In genomic region chr11:68854273-68854958, GRCh38 we compare ENCODE assay signal across 11 cellular contexts. TPM values are rescaled to one million over a fixed set of nuclear protein-coding genes. Genes with fewer than 3 reads are reported as not detected.
DNase-seq lines count a peak whose midpoint lies in the region; ATAC-seq and TF ChIP-seq lines count a peak whose summit lies in the region.
"Had no signal": no experiment of that assay in that cellular context is flagged by ENCODE, and none has a peak within 500 bp of the region (broad histone marks: within the 10 kb centered on the region; RNA-seq: fewer than 3 reads in every experiment).

No MANE protein-coding gene starts in this region.

- TF ChIP-seq EP300 in ovary (IDR thresholded peaks at IDR 0.05), result no peak

- no peak for TF ChIP-seq POLR2A in ovary (IDR thresholded peaks at IDR 0.05)

- in situ Hi-C loops in Panc1 (cut with HindIII; ENCODE audit: low pct_unique_long_range_greater_than_20kb, low sequenced_read_pairs), result no loop called here

- DNase-seq in BJ (ENCODE audit: low read depth) (no peak), Panc1 (ENCODE audit: low read depth, low spot score) (no peak), right cardiac atrium (no peak), ovary (no peak), substantia nigra (lab: John Stamatoyannopoulos, UW) (no peak), SW480 (ENCODE audit: low spot score) (no peak)
- DNase-seq: islet precursor cell, NCI-H82, T1000 had no signal

- H3K4me3 ChIP-seq in BJ (ENCODE audit: low read depth, low read length), result peak overlapping the region; percentile 19
- H3K4me3 ChIP-seq in Panc1 (ENCODE audit: low read depth in 2 of 2, low read length in 2 of 2), result peak overlapping the region; percentile 56 to 72
- peak overlapping the region; percentile 27 for H3K4me3 ChIP-seq in right cardiac atrium (ENCODE audit: low read length)
- peak overlapping the region; percentile 44 for H3K4me3 ChIP-seq in ovary

- H3K4me1 ChIP-seq in Panc1 (ENCODE audit: control insufficient read depth, insufficient read depth, low read length) (peaks cover 9% of the 10 kb centered on the region; the same call in 1 of the 2 replicates), right cardiac atrium (ENCODE audit: control insufficient read depth, insufficient read depth, low read length) (peaks cover 2% of the 10 kb centered on the region), ovary (ENCODE audit: insufficient read depth) (peaks cover 2% of the 10 kb centered on the region)

- 20% methylated on average over 42 of the region's 42 CpGs for WGBS in right cardiac atrium
- 7 to 11% (median 7%) methylated on average over 39 to 42 of the region's 42 CpGs for WGBS in ovary, 3 donors

- H3K9me3 ChIP-seq in Panc1 (ENCODE audit: control insufficient read depth, insufficient read depth, low read depth, low read length), result no peaks in the 10 kb centered on the region
- H3K9me3 ChIP-seq in right cardiac atrium (ENCODE audit: control insufficient read depth, low read length), result no peaks in the 10 kb centered on the region
- no peaks in the 10 kb centered on the region for H3K9me3 ChIP-seq in ovary

- H3K27me3 ChIP-seq in BJ (ENCODE audit: control insufficient read depth, insufficient read depth, low read length) (peaks cover 9% of the 10 kb centered on the region), Panc1 (ENCODE audit: control insufficient read depth, insufficient read depth, low read length) (no peaks in the 10 kb centered on the region), right cardiac atrium (ENCODE audit: control insufficient read depth, insufficient read depth) (no peaks in the 10 kb centered on the region), ovary (no peaks in the 10 kb centered on the region)

- POLR2A ChIA-PET in BJ (lab: Charles Lee) (no interaction called here), Panc1 (lab: Charles Lee) (interaction anchor here (0.7 kb wide), 1 partner anchor 35 kb away, joined by 13 read pairs; no protein-coding TSS in a partner anchor)

- BruUV-seq in Panc1 (replicated peaks; lab: Mats Ljungman, UMichigan), result no TSS peak

- ATAC-seq in Panc1 (no peak), right cardiac atrium (peak; percentile 10 to 25), HG02870 (IDR thresholded peaks at IDR 0.05; ENCODE audit: unreplicated experiment) (no peak), GM18870 (IDR thresholded peaks at IDR 0.05; ENCODE audit: unreplicated experiment) (no peak)

- intact Hi-C loops in Panc1 (cut with micrococcal nuclease; ENCODE audit: unreplicated experiment), result no loop called here
- intact Hi-C loops in right cardiac atrium (cut with DNase I), result no loop called here
- intact Hi-C loops in ovary (cut with DNase I), result loop anchor here in 1 of 4 donors (10.0 kb wide), 1 partner anchor 400 kb away; no protein-coding TSS in a partner anchor

- TF ChIP-seq CTCF in BJ (IDR thresholded peaks at IDR 0.05; ENCODE audit: insufficient read depth, low read depth, low read length) (no peak), Panc1 (IDR thresholded peaks at IDR 0.05) (no peak), ovary (IDR thresholded peaks at IDR 0.05) (no peak)

- H3K27ac ChIP-seq in Panc1 (ENCODE audit: low read length) (no peak overlapping the region), right cardiac atrium (ENCODE audit: low read length) (no peak overlapping the region), ovary (no peak overlapping the region), substantia nigra (ENCODE audit: low read depth, low read length, poor library complexity, severe bottlenecking) (no peak overlapping the region)

- CTCF ChIA-PET in BJ (lab: Yijun Ruan, JAX) (interaction anchor here (0.7 to 2.2 kb wide), 3 partner anchors 10 to 221 kb away, joined by 3 to 6 read pairs (median 3); no protein-coding TSS in a partner anchor), Panc1 (lab: Charles Lee) (no interaction called here)

- H3K36me3 ChIP-seq in BJ (ENCODE audit: control insufficient read depth, insufficient read depth, low read length), result no peaks in the 10 kb centered on the region
- no peaks in the 10 kb centered on the region for H3K36me3 ChIP-seq in Panc1 (ENCODE audit: control insufficient read depth, insufficient read depth, low read length)
- no peaks in the 10 kb centered on the region for H3K36me3 ChIP-seq in ovary

RNA-seq across cellular contexts. Expression of gene CPT1A, which starts 12.7 kb away (rescaled TPM):
- 24.2 and 29.8 TPM in 2 replicates for polyA plus RNA-seq in BJ (2011; rRNA removed)
- polyA minus RNA-seq in BJ (2011; rRNA and poly(A)+ RNA removed), result 47.3 and 56.5 TPM in 2 replicates
- 153 TPM for total RNA-seq in Panc1 (2021; ENCODE audit: unreplicated experiment)
- 119 TPM for polyA plus RNA-seq in Panc1 (2012; ENCODE audit: insufficient read length)
- total RNA-seq in right cardiac atrium, result 10 to 100 TPM; 33.2 to 63.5 (median 47.3) TPM
- 22.4 TPM for polyA plus RNA-seq in right cardiac atrium
- total RNA-seq in ovary, result 10 to 100 TPM; 33.3 to 87.1 (median 44.3) TPM
- 10 to 100 TPM; 25.3 to 54.2 TPM for polyA plus RNA-seq in ovary

RNA-seq across cellular contexts. Expression of gene MRPL21, which starts 49.2 kb away (rescaled TPM):
- polyA plus RNA-seq in BJ (2011; rRNA removed), result 57.2 and 76.0 TPM in 2 replicates
- polyA minus RNA-seq in BJ (2011; rRNA and poly(A)+ RNA removed), result 10.6 and 22.9 TPM in 2 replicates
- 94.9 TPM for total RNA-seq in Panc1 (2021; ENCODE audit: unreplicated experiment)
- 110 TPM for polyA plus RNA-seq in Panc1 (2012; ENCODE audit: insufficient read length)
- total RNA-seq in right cardiac atrium, result 10 to 100 TPM; 57.3 to 85.5 (median 80.0) TPM
- polyA plus RNA-seq in right cardiac atrium, result 144 TPM
- total RNA-seq in ovary, result 10 to 100 TPM; 40.3 to 70.7 (median 51.9) TPM
- polyA plus RNA-seq in ovary, result 10 to 100 TPM; 64.0 to 74.7 TPM

RNA-seq across cellular contexts. Expression of gene IGHMBP2, which starts 49.3 kb away (rescaled TPM):
- 8.9 and 13.1 TPM in 2 replicates for polyA plus RNA-seq in BJ (2011; rRNA removed)
- polyA minus RNA-seq in BJ (2011; rRNA and poly(A)+ RNA removed), result 10.7 and 13.1 TPM in 2 replicates
- 27.8 TPM for total RNA-seq in Panc1 (2021; ENCODE audit: unreplicated experiment)
- polyA plus RNA-seq in Panc1 (2012; ENCODE audit: insufficient read length), result 21.4 TPM
- 10 to 100 TPM; 11.1 to 12.7 (median 11.9) TPM for total RNA-seq in right cardiac atrium
- polyA plus RNA-seq in right cardiac atrium, result 10.4 TPM
- total RNA-seq in ovary, result 10 to 100 TPM in 6 of 7 donors, 1 to 10 TPM in 1; 8.3 to 18.9 (median 16.2) TPM
- polyA plus RNA-seq in ovary, result 10 to 100 TPM; 13.7 to 14.1 TPM

Comparison
In these comparisons a context has a peak if more than half of its experiments do, and no peak if none do; other contexts are left out.
1. ATAC-seq: peak in right cardiac atrium (2 of 2); none in Panc1 (single experiment), HG02870 (single experiment) and GM18870 (single experiment).
2. Peak in every context shown above with its lines, with median percentiles within 50 percentile points of each other: H3K4me3 ChIP-seq.